In the genomic region with DNA sequence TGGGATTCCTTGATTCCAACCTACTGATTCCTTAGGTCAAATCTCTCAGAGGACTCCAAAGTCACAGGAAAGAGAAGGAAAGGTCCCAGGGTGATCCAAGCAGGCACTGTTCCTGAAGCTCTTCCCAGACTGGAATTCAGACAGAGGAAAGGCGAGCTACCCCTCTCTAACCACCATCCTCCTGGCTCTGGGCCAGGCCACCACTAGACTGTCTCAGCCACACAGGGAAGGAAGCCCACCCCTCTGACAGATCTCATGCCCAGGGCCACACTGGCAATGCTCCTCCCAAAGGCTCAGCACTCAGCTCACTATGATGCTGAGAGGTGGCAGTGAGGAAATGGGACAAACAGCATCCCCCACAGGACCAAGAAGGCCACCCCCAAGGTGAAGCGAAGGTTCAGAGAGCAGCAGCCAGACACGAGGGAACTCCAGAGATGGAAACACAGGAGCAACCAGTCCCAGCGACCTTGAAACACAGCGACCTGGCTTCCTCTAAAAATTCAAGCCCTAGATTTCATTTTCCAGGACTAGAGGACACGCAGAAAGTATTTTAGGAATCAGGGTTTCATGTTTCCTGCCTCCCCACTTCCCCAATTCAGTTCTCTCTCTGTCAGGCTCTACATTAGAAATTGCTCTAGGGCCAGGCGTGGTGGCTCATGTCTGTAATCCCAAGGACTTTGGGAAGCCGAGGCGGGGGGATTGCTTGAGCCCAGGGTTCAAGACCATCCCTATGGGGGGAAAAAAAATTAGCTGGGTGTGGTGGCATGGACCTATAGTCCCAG, we compare ENCODE assay signal across 1 cellular context.
TF ChIP-seq lines count a peak whose summit lies in the region.

No MANE protein-coding gene starts in this region.

TF ChIP-seq in WTC11, 78 proteins besides CTCF, POLR2A, EP300 and RAD21 (continued from another document):
- TF ChIP-seq, protein P1, sequence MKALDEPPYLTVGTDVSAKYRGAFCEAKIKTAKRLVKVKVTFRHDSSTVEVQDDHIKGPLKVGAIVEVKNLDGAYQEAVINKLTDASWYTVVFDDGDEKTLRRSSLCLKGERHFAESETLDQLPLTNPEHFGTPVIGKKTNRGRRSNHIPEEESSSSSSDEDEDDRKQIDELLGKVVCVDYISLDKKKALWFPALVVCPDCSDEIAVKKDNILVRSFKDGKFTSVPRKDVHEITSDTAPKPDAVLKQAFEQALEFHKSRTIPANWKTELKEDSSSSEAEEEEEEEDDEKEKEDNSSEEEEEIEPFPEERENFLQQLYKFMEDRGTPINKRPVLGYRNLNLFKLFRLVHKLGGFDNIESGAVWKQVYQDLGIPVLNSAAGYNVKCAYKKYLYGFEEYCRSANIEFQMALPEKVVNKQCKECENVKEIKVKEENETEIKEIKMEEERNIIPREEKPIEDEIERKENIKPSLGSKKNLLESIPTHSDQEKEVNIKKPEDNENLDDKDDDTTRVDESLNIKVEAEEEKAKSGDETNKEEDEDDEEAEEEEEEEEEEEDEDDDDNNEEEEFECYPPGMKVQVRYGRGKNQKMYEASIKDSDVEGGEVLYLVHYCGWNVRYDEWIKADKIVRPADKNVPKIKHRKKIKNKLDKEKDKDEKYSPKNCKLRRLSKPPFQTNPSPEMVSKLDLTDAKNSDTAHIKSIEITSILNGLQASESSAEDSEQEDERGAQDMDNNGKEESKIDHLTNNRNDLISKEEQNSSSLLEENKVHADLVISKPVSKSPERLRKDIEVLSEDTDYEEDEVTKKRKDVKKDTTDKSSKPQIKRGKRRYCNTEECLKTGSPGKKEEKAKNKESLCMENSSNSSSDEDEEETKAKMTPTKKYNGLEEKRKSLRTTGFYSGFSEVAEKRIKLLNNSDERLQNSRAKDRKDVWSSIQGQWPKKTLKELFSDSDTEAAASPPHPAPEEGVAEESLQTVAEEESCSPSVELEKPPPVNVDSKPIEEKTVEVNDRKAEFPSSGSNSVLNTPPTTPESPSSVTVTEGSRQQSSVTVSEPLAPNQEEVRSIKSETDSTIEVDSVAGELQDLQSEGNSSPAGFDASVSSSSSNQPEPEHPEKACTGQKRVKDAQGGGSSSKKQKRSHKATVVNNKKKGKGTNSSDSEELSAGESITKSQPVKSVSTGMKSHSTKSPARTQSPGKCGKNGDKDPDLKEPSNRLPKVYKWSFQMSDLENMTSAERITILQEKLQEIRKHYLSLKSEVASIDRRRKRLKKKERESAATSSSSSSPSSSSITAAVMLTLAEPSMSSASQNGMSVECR (CRISPR knock-in tag; IDR thresholded peaks at IDR 0.05; ENCODE audit: borderline replicate concordance): no peak
- no peak for TF ChIP-seq KAT7 (CRISPR knock-in tag; IDR thresholded peaks at IDR 0.05; ENCODE audit: borderline replicate concordance)
- no peak for TF ChIP-seq TEAD4 (CRISPR knock-in tag; IDR thresholded peaks at IDR 0.05)
